ENCODE assay signal across 18 cellular contexts in the genomic region with DNA sequence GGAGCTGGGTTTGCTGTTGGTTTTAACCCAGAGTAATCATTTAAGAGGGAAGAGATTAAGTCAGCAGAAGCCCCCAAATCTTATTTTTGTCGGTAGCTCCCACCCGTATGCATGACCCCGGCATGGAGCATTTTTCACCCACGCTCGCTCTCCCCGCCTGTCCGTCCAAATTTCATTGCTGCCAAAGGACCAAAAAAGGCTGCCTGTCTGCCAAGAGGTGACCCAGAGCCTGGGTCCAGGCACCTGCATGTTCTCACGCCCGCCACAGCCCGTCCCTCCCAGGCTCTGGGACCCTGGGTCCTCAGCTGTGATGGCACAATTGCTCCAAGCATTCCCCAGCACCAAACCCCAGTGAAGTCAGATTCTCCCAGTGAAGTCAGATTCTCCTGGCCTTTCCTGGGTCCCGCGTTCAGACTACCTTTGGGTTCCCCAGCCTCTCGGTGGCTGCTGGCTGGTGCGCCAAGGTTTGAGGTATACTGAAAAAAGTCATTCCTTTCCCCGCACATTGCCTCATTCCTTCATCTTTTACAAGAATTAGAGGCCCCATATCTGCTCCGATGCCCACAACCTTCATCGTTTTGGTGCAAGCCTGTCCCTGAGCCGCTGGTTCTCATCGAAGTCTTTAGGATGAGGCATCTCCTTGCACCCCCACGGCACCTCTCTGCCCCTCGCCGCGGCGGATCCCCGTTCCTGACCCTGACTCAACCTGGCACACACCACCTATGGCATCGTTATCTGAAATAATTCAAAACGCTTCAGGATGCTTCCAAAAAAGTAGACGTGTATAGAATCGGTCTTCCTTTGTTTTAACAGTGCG. TPM values are rescaled to one million over a fixed set of nuclear protein-coding genes. Genes with fewer than 3 reads are reported as not detected.
"Had no signal": no experiment of that assay in that cellular context is flagged by ENCODE, and none has a peak within 500 bp of the region (broad histone marks: within the 10 kb centered on the region; RNA-seq: fewer than 3 reads in every experiment).

No MANE protein-coding gene starts in this region.

- H3K27me3 ChIP-seq: ascending aorta, colonic mucosa, ovary, upper lobe of left lung had no signal

- DNase-seq: activated CD4-positive, alpha-beta T cell treated with anti-CD3 and anti-CD28 coated beads, Interleukin-2, amount 50 U/mL, for 4 hours; activated CD4-positive, CD25-positive, alpha-beta regulatory T cell treated with anti-CD3 and anti-CD28 coated beads, Interleukin-2, amount 50 U/mL, for 72 hours; activated naive CD4-positive, alpha-beta T cell treated with anti-CD3 and anti-CD28 coated beads for 36 hours; activated naive CD8-positive, alpha-beta T cell treated with anti-CD3 and anti-CD28 coated beads, Interleukin-2, amount 50 U/mL, for 24 hours; colonic mucosa; effector CD4-positive, alpha-beta T cell; kidney glomerular epithelial cell; lower lobe of right lung; ovary; stimulated activated CD4-positive, alpha-beta T cell treated with anti-CD3 and anti-CD28 coated beads, Interleukin-4, amount 100 ng/mL, for 1 hour; stimulated activated naive B cell treated with anti-CD40 and anti-IgM and Interleukin-4, amounts not matched to agents 10 μg/mL and 1 μg/mL and 100 μg/mL, for 72 hours; T-helper 1 cell; T1000 had no signal

- ATAC-seq: activated naive CD8-positive, alpha-beta T cell treated with anti-CD3 and anti-CD28 coated beads, Interleukin-2, amount 50 U/mL, for 24 hours; activated T-helper 17 cell treated with anti-CD3 and anti-CD28 coated beads, Interleukin-2, amount 50 U/mL, for 72 hours; lower lobe of right lung; stimulated activated naive B cell treated with anti-CD40 and anti-IgM and Interleukin-4, amounts not matched to agents 10 μg/mL and 1 μg/mL and 100 μg/mL, for 72 hours had no signal

- H3K27ac ChIP-seq: colonic mucosa, esophagus muscularis mucosa, lower lobe of right lung, ovary, upper lobe of left lung had no signal

RNA-seq across cellular contexts. Expression of gene F7, which starts 59.3 kb away (rescaled TPM):
- total RNA-seq: fibroblast of villous mesenchyme, lower lobe of right lung had no signal
